In genomic region chr6:49668083-49668511, GRCh38 we compare ENCODE assay signal across 1 cellular context.
A peak's percentile ranks its signal among the peaks of the same experiment; 100 is the strongest.
TF ChIP-seq lines count a peak whose summit lies in the region.

No MANE protein-coding gene starts in this region.

TF ChIP-seq in K562, 482 proteins besides CTCF, POLR2A, EP300 and RAD21 (continued from another document):
- 0 out of 2 replicates have a peak, but pooled peaks have one; percentile 20 for TF ChIP-seq TEAD4 (IDR thresholded peaks at IDR 0.05; ENCODE audit: low read length)
- no peak for TF ChIP-seq TEAD4 (CRISPR knock-in tag; IDR thresholded peaks at IDR 0.05; ENCODE audit: borderline replicate concordance)
- no peak for TF ChIP-seq CEBPG (CRISPR knock-in tag; IDR thresholded peaks at IDR 0.05)
- TF ChIP-seq CEBPG (tag; conservative IDR thresholded peaks at IDR 0.05 in 1 of 2, IDR thresholded peaks at IDR 0.05 in 1 of 2): peak in 1 of 2 experiments; percentile 65; a peak in 3 of 4 replicates
- peak; percentile 17; the same call in 1 of the 2 replicates for TF ChIP-seq ZNF592 (IDR thresholded peaks at IDR 0.05)
- TF ChIP-seq RBM17 (IDR thresholded peaks at IDR 0.05; ENCODE audit: borderline replicate concordance, low read depth, low read length): no peak
- peak; percentile 24; the same call in 1 of the 2 replicates for TF ChIP-seq SMARCE1 (IDR thresholded peaks at IDR 0.05)
- TF ChIP-seq, protein P1, sequence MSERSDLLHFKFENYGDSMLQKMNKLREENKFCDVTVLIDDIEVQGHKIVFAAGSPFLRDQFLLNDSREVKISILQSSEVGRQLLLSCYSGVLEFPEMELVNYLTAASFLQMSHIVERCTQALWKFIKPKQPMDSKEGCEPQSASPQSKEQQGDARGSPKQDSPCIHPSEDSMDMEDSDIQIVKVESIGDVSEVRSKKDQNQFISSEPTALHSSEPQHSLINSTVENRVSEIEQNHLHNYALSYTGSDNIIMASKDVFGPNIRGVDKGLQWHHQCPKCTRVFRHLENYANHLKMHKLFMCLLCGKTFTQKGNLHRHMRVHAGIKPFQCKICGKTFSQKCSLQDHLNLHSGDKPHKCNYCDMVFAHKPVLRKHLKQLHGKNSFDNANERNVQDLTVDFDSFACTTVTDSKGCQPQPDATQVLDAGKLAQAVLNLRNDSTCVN (CRISPR knock-in tag; IDR thresholded peaks at IDR 0.05): 0 out of 2 replicates have a peak, but pooled peaks have one; percentile 10
- 0 out of 4 replicates have a peak, but pooled peaks of 1 of the 2 experiments have one; percentile 20 for TF ChIP-seq ARNT (IDR thresholded peaks at IDR 0.05)
- TF ChIP-seq HDAC1 (IDR thresholded peaks at IDR 0.05): 0 out of 4 replicates have a peak, but pooled peaks of 1 of the 2 experiments have one; percentile 18
- peak in 1 of 2 experiments; percentile 3; a peak in 1 of 4 replicates for TF ChIP-seq RCOR1 (IDR thresholded peaks at IDR 0.05; ENCODE audit: borderline replicate concordance in 1 of 2, low read depth in 2 of 2, low read length in 2 of 2)
- TF ChIP-seq HDAC6 (IDR thresholded peaks at IDR 0.05; ENCODE audit: low read depth, low read length): no peak
- TF ChIP-seq ZNF318 (IDR thresholded peaks at IDR 0.05; ENCODE audit: borderline replicate concordance in 1 of 2, low read depth in 1 of 2): peak in 1 of 2 experiments; percentile 22; a peak in 1 of 4 replicates
- 0 out of 2 replicates have a peak, but pooled peaks have one; percentile 17 for TF ChIP-seq ZNF766 (CRISPR knock-in tag; conservative IDR thresholded peaks at IDR 0.05)
- TF ChIP-seq EHMT2 (IDR thresholded peaks at IDR 0.05): 0 out of 2 replicates have a peak, but pooled peaks have one; percentile 34
- TF ChIP-seq ZNF212 (CRISPR knock-in tag; IDR thresholded peaks at IDR 0.05): no peak
- peak; percentile 15; the same call in 1 of the 2 replicates for TF ChIP-seq CHAMP1 (IDR thresholded peaks at IDR 0.05)
- TF ChIP-seq FOXA3 (CRISPR knock-in tag; conservative IDR thresholded peaks at IDR 0.05 in 1 of 2, IDR thresholded peaks at IDR 0.05 in 1 of 2): peak in 1 of 2 experiments; percentile 22; a peak in 1 of 4 replicates
- 0 out of 2 replicates have a peak, but pooled peaks have one; percentile 26 for TF ChIP-seq SMAD4 (CRISPR knock-in tag; conservative IDR thresholded peaks at IDR 0.05)
- TF ChIP-seq MEIS2 (IDR thresholded peaks at IDR 0.05; ENCODE audit: partially characterized antibody): peak; percentile 44
- peak; percentile 67 for TF ChIP-seq BRD9 (IDR thresholded peaks at IDR 0.05; ENCODE audit: low read depth, partially characterized antibody)
